ENCODE assay signal across 9 cellular contexts in genomic region chr7:47266799-47267198, GRCh38.
DNase-seq lines count a peak whose midpoint lies in the region; ATAC-seq and TF ChIP-seq lines count a peak whose summit lies in the region.
"Had no signal": no experiment of that assay in that cellular context is flagged by ENCODE, and none has a peak within 500 bp of the region (broad histone marks: within the 10 kb centered on the region; RNA-seq: fewer than 3 reads in every experiment).

No MANE protein-coding gene starts in this region.

- H3F3A ChIP-seq in MM.1S (ENCODE audit: insufficient read depth, low read length): no peaks in the 10 kb centered on the region; the same call in 1 of the 2 replicates

- peak overlapping the region; percentile 29 to 42 for H3K18ac ChIP-seq in mesenchymal stem cell (ENCODE audit: low read depth in 1 of 2, low read length in 2 of 2)

- H4K91ac ChIP-seq in mesenchymal stem cell (ENCODE audit: low read length): peak overlapping the region; percentile 43

- in situ Hi-C loops in transverse colon (cut with MboI; ENCODE audit: low pct_ligation_motif_present in 1 of 4, low pct_unique_long_range_greater_than_20kb in 1 of 4, low sequenced_read_pairs in 3 of 4): loop anchor here in 3 of 4 donors (10.0 to 25.0 kb wide), 4 partner anchors 168 to 558 kb away; no protein-coding TSS in a partner anchor

- H3K4me3 ChIP-seq in epithelial cell of proximal tubule (ENCODE audit: low read depth, low read length) (peak overlapping the region; percentile 5), mesenchymal stem cell (ENCODE audit: insufficient read depth in 1 of 2, low read depth in 1 of 2, low read length in 2 of 2) (no peak overlapping the region), transverse colon (no peak overlapping the region), MM.1S (ENCODE audit: low read length) (no peak overlapping the region)

- H3K27ac ChIP-seq in mesenchymal stem cell (ENCODE audit: low read length, poor library complexity, severe bottlenecking) (peak overlapping the region; percentile 88), transverse colon (peak overlapping the region; percentile 72 to 84 (median 82)), MM.1S (ENCODE audit: low read length) (no peak overlapping the region)

- no peak overlapping the region for H2BK15ac ChIP-seq in mesenchymal stem cell (ENCODE audit: low read depth, poor library complexity, severe bottlenecking)

- DNase-seq in LHCN-M2 (ENCODE audit: low read depth): peak; percentile 43
- peak; percentile 93 for DNase-seq in epithelial cell of proximal tubule (ENCODE audit: low read depth)
- peak; percentile 57 for DNase-seq in mesenchymal stem cell
- peak; percentile 86 for DNase-seq in transverse colon
- no peak for DNase-seq in NCI-H526 (lab: John Stamatoyannopoulos, UW)
- DNase-seq in MM.1S: no peak
- DNase-seq: DMS79 treated with DMSO at 0.1 percent for 48 hours, NCI-H1436 treated with DMSO at 0.1 percent for 48 hours had no signal

- H3K36me3 ChIP-seq in mesenchymal stem cell (ENCODE audit: control insufficient read depth in 1 of 2, insufficient read depth in 2 of 2, low read depth in 1 of 2, low read length in 2 of 2) (no peaks in the 10 kb centered on the region), transverse colon (no peaks in the 10 kb centered on the region), MM.1S (replicated peaks; ENCODE audit: insufficient read depth, low read length) (no peaks in the 10 kb centered on the region)

- peak; percentile 60 for TF ChIP-seq POLR2A in transverse colon (IDR thresholded peaks at IDR 0.05)

- intact Hi-C loops in transverse colon (cut with DNase I; ENCODE audit: low total_unique reads): loop anchor here (5.0 kb wide), 2 partner anchors 551 to 1136 kb away; no protein-coding TSS in a partner anchor

- H3K23ac ChIP-seq in mesenchymal stem cell (ENCODE audit: low read length in 2 of 2): no peak overlapping the region

- H3K27me3 ChIP-seq in mesenchymal stem cell (ENCODE audit: control insufficient read depth in 1 of 2, insufficient read depth in 1 of 2, low read length in 2 of 2) (no peaks in the 10 kb centered on the region), transverse colon (no peaks in the 10 kb centered on the region), MM.1S (replicated peaks; ENCODE audit: insufficient read depth, low read length) (no peaks in the 10 kb centered on the region)

- H2BK120ac ChIP-seq in mesenchymal stem cell (ENCODE audit: low read depth, low read length): no peak overlapping the region

- H3K14ac ChIP-seq in mesenchymal stem cell (ENCODE audit: low read length in 2 of 2): no peak overlapping the region

- peak overlapping the region; percentile 56 for H4K8ac ChIP-seq in mesenchymal stem cell (ENCODE audit: low read length)

- H2AFZ ChIP-seq in mesenchymal stem cell (ENCODE audit: low read depth, low read length) (no peak overlapping the region), MM.1S (ENCODE audit: low read length) (no peak overlapping the region)

- no peaks in the 10 kb centered on the region for H3K9me2 ChIP-seq in MM.1S (replicated peaks; ENCODE audit: insufficient read depth, low read length)

- H3K79me2 ChIP-seq in MM.1S (ENCODE audit: low read length): no peaks in the 10 kb centered on the region

- H3K9ac ChIP-seq in mesenchymal stem cell (ENCODE audit: low read length): no peak overlapping the region
- no peak overlapping the region for H3K9ac ChIP-seq in MM.1S (ENCODE audit: low read length)

- no peak for TF ChIP-seq EP300 in transverse colon (IDR thresholded peaks at IDR 0.05; ENCODE audit: low read depth)

- H4K20me1 ChIP-seq in MM.1S (ENCODE audit: insufficient read depth, low read length): no peaks in the 10 kb centered on the region

- H3K4me2 ChIP-seq in mesenchymal stem cell (ENCODE audit: low read length, poor library complexity, severe bottlenecking) (no peak overlapping the region), MM.1S (ENCODE audit: low read depth, low read length) (no peak overlapping the region)

- H3K4me1 ChIP-seq in mesenchymal stem cell (ENCODE audit: control insufficient read depth, insufficient read depth, low read depth, low read length): peaks cover 12% of the 10 kb centered on the region
- H3K4me1 ChIP-seq in transverse colon: peaks cover 0 to 9% (median 5%) of the 10 kb centered on the region in 4 donors
- no peaks in the 10 kb centered on the region for H3K4me1 ChIP-seq in MM.1S (ENCODE audit: low read length)

- H3K4ac ChIP-seq in mesenchymal stem cell (ENCODE audit: low read depth in 1 of 2, low read length in 2 of 2): peak overlapping the region in 1 of 2 experiments; percentile 48

- no peak overlapping the region for H2BK5ac ChIP-seq in mesenchymal stem cell (ENCODE audit: low read depth, low read length, poor library complexity, severe bottlenecking)

- peak overlapping the region in 1 of 2 experiments; percentile 8 for H2BK12ac ChIP-seq in mesenchymal stem cell (ENCODE audit: low read length in 2 of 2)

- TF ChIP-seq CTCF in epithelial cell of proximal tubule (conservative IDR thresholded peaks at IDR 0.05; ENCODE audit: low read depth, low read length) (no peak), transverse colon (IDR thresholded peaks at IDR 0.05) (no peak), MM.1S (IDR thresholded peaks at IDR 0.05; ENCODE audit: low read length) (no peak)

- H2AK5ac ChIP-seq in mesenchymal stem cell (ENCODE audit: low read length, severe bottlenecking): no peak overlapping the region

- no peak for ATAC-seq in HG02610 (IDR thresholded peaks at IDR 0.05; ENCODE audit: unreplicated experiment)

- H3K9me3 ChIP-seq in mesenchymal stem cell (ENCODE audit: control insufficient read depth, low read length) (peaks cover 10% of the 10 kb centered on the region), transverse colon (no peaks in the 10 kb centered on the region), MM.1S (replicated peaks; ENCODE audit: insufficient read depth, low read length) (no peaks in the 10 kb centered on the region)

- H3K79me1 ChIP-seq in mesenchymal stem cell (replicated peaks; ENCODE audit: low read length, poor library complexity, severe bottlenecking): no peaks in the 10 kb centered on the region

- 74% methylated on average over 6 of the region's 6 CpGs for WGBS in mesenchymal stem cell
- 51% methylated on average over 6 of the region's 6 CpGs; no CpG with 5 or more reads in 1 of the 2 donors for WGBS in transverse colon (ENCODE audit: low coverage in 1 of 2), 2 donors

Comparison
In these comparisons a context has a peak if more than half of its experiments do, and no peak if none do; other contexts are left out.
1. DNase-seq: peak in LHCN-M2 (single experiment), epithelial cell of proximal tubule (single experiment), mesenchymal stem cell (single experiment) and transverse colon (single experiment); none in NCI-H526 (0 of 2) and MM.1S (single experiment).